Comparison of ENCODE assay signal across 14 cellular contexts in genomic region chr12:68267892-68268396, GRCh38. TPM values are rescaled to one million over a fixed set of nuclear protein-coding genes. Genes with fewer than 3 reads are reported as not detected.
DNase-seq lines count a peak whose midpoint lies in the region; ATAC-seq, FAIRE-seq and TF ChIP-seq lines count a peak whose summit lies in the region.
"Had no signal": no experiment of that assay in that cellular context is flagged by ENCODE, and none has a peak within 500 bp of the region (broad histone marks: within the 10 kb centered on the region; RNA-seq: fewer than 3 reads in every experiment).

No MANE protein-coding gene starts in this region.

- no peaks in the 10 kb centered on the region for H3K36me3 ChIP-seq in mucosa of descending colon (ENCODE audit: low read depth)
- H3K36me3 ChIP-seq: pancreas had no signal

- H3K36me3 Mint-ChIP-seq in H9 (ENCODE audit: insufficient read depth in 1 of 3, low read depth in 3 of 3) (no peaks in the 10 kb centered on the region), immature natural killer cell (peaks cover 0 to 8% (median 0%) of the 10 kb centered on the region in 3 donors)
- peaks cover 11% of the 10 kb centered on the region for H3K36me3 Mint-ChIP-seq in activated T-helper 1 cell treated with anti-CD3 and anti-CD28 coated beads, Interleukin-12 subunit alpha, Interleukin-12 subunit beta, Interleukin-2, Interleukin-4 antibody, amounts not matched to agents 30 ng/mL and 10 ng/mL and 1 ng/mL, durations not matched to agents 14 hours and 24 hours and 36 hours (ENCODE audit: low read depth)
- H3K36me3 Mint-ChIP-seq: CD4-positive, CD25-positive, alpha-beta regulatory T cell had no signal

- no CpG with 5 or more reads among the region's 6 CpGs for WGBS in H9 (ENCODE audit: extremely low coverage, insufficient read length, low lambda C conversion rate)

- H2BK12ac ChIP-seq in H9 (ENCODE audit: insufficient read length, low read depth, low read length): no peak overlapping the region

- ATAC-seq in mucosa of descending colon: no peak
- ATAC-seq: pancreas had no signal

- H3K4me3 Mint-ChIP-seq in H9 (no peak overlapping the region), immature natural killer cell (no peak overlapping the region)
- H3K4me3 Mint-ChIP-seq in activated T-helper 1 cell treated with anti-CD3 and anti-CD28 coated beads, Interleukin-12 subunit alpha, Interleukin-12 subunit beta, Interleukin-2, Interleukin-4 antibody, amounts not matched to agents 30 ng/mL and 10 ng/mL and 1 ng/mL, durations not matched to agents 14 hours and 24 hours and 36 hours: peak overlapping the region; percentile 51
- H3K4me3 Mint-ChIP-seq: CD4-positive, CD25-positive, alpha-beta regulatory T cell had no signal

- H3K79me1 ChIP-seq in H9 (ENCODE audit: insufficient read depth, low read depth, low read length, poor library complexity, severe bottlenecking): no peaks in the 10 kb centered on the region

- H3K27ac Mint-ChIP-seq in H9 (no peak overlapping the region), immature natural killer cell (no peak overlapping the region)
- peak overlapping the region; percentile 84 for H3K27ac Mint-ChIP-seq in activated T-helper 1 cell treated with anti-CD3 and anti-CD28 coated beads, Interleukin-12 subunit alpha, Interleukin-12 subunit beta, Interleukin-2, Interleukin-4 antibody, amounts not matched to agents 30 ng/mL and 10 ng/mL and 1 ng/mL, durations not matched to agents 14 hours and 24 hours and 36 hours
- H3K27ac Mint-ChIP-seq: CD4-positive, CD25-positive, alpha-beta regulatory T cell had no signal

- no peak overlapping the region for H3K18ac ChIP-seq in H9 (ENCODE audit: insufficient read length, low read depth, low read length)

- no peak overlapping the region for H3K4me3 ChIP-seq in mucosa of descending colon
- H3K4me3 ChIP-seq: pancreas had no signal

- no peaks in the 10 kb centered on the region for H3K27me3 ChIP-seq in H9 (ENCODE audit: insufficient read depth, low read length)
- H3K27me3 ChIP-seq: pancreas had no signal

- no peak overlapping the region for H2BK20ac ChIP-seq in H9 (ENCODE audit: low read depth, low read length, poor library complexity, severe bottlenecking)

- H3K4me2 ChIP-seq in H9 (ENCODE audit: insufficient read depth, insufficient read length, low read length): no peak overlapping the region

- TF ChIP-seq CTCF in H9 (conservative IDR thresholded peaks at IDR 0.05) (no peak), mucosa of descending colon (IDR thresholded peaks at IDR 0.05) (no peak)

- H2BK5ac ChIP-seq in H9 (ENCODE audit: insufficient read length, low read length): no peak overlapping the region

- H3K79me2 ChIP-seq in H9 (ENCODE audit: insufficient read depth, low read length): no peaks in the 10 kb centered on the region

- H4K20me1 ChIP-seq in H9 (ENCODE audit: control insufficient read depth, insufficient read depth, insufficient read length): no peaks in the 10 kb centered on the region

- no peak overlapping the region for H3K14ac ChIP-seq in H9 (ENCODE audit: insufficient read depth, low read length)

- H3K9me3 ChIP-seq in H9 (ENCODE audit: control insufficient read depth, low read depth, low read length) (no peaks in the 10 kb centered on the region), mucosa of descending colon (no peaks in the 10 kb centered on the region)
- H3K9me3 ChIP-seq: pancreas had no signal

- H2BK15ac ChIP-seq in H9 (ENCODE audit: low read depth, low read length): no peak overlapping the region

- H3K27me3 Mint-ChIP-seq in H9 (ENCODE audit: low read depth) (no peaks in the 10 kb centered on the region; the same call in 1 of the 2 replicates), immature natural killer cell (ENCODE audit: low read depth in 3 of 3) (peaks cover 3 to 5% (median 4%) of the 10 kb centered on the region in 3 donors)
- H3K27me3 Mint-ChIP-seq in activated T-helper 1 cell treated with anti-CD3 and anti-CD28 coated beads, Interleukin-12 subunit alpha, Interleukin-12 subunit beta, Interleukin-2, Interleukin-4 antibody, amounts not matched to agents 30 ng/mL and 10 ng/mL and 1 ng/mL, durations not matched to agents 14 hours and 24 hours and 36 hours (ENCODE audit: insufficient read depth): peaks cover 4% of the 10 kb centered on the region
- H3K27me3 Mint-ChIP-seq: CD4-positive, CD25-positive, alpha-beta regulatory T cell had no signal

- no peak overlapping the region for H4K91ac ChIP-seq in H9 (ENCODE audit: insufficient read length, low read depth, low read length)

- no peak for FAIRE-seq in HTR-8/SVneo (lab: Jason Lieb, UNC)
- FAIRE-seq: pancreas had no signal

- H4K5ac ChIP-seq in H9 (ENCODE audit: insufficient read length, low read depth, low read length): no peak overlapping the region

- H4K8ac ChIP-seq in H9 (replicated peaks; ENCODE audit: insufficient read length, low read depth, low read length): no peak overlapping the region

- H3K4ac ChIP-seq in H9 (ENCODE audit: low read depth, low read length): no peak overlapping the region

- H3K27ac ChIP-seq in H9 (ENCODE audit: insufficient read length, low read depth, low read length): no peak overlapping the region
- H3K27ac ChIP-seq: pancreas had no signal

- no peak overlapping the region for H3T11ph ChIP-seq in H9 (ENCODE audit: low read length)

- intact Hi-C loops in activated T-helper 1 cell treated with anti-CD3 and anti-CD28 coated beads, Interleukin-12 subunit alpha, Interleukin-12 subunit beta, Interleukin-2, Interleukin-4 antibody, amounts not matched to agents 30 ng/mL and 10 ng/mL and 1 ng/mL, durations not matched to agents 14 hours and 24 hours and 36 hours (cut with micrococcal nuclease): loop anchor here (1.0 to 2.0 kb wide), 3 partner anchors 9 to 147 kb away; no protein-coding TSS in a partner anchor
- intact Hi-C loops in mucosa of descending colon (cut with DNase I, micrococcal nuclease): no loop called here

- DNase-seq in AG08395 (ENCODE audit: low spot score) (peak; percentile 67), H9 (no peak), fibroblast of the conjunctiva (ENCODE audit: low read depth) (peak; percentile 83), HTR-8/SVneo (ENCODE audit: insufficient read length, low spot score) (no peak), mucosa of descending colon (no peak), immature natural killer cell (no peak), T-helper 9 cell (no peak)
- DNase-seq in activated T-helper 1 cell treated with anti-CD3 and anti-CD28 coated beads, Interleukin-12 subunit alpha, Interleukin-12 subunit beta, Interleukin-2, Interleukin-4 antibody, amounts not matched to agents 30 ng/mL and 10 ng/mL and 1 ng/mL, durations not matched to agents 14 hours and 24 hours and 36 hours (ENCODE audit: low spot score): peak; percentile 24
- DNase-seq: CD4-positive, CD25-positive, alpha-beta regulatory T cell; central memory CD4-positive, alpha-beta T cell; NCI-H1436; NCI-H524 treated with DMSO at 0.1 percent for 48 hours; pancreas; SHP77 treated with DMSO at 0.1 percent for 48 hours had no signal

- H3K9me3 Mint-ChIP-seq in H9: no peaks in the 10 kb centered on the region
- H3K9me3 Mint-ChIP-seq in activated T-helper 1 cell treated with anti-CD3 and anti-CD28 coated beads, Interleukin-12 subunit alpha, Interleukin-12 subunit beta, Interleukin-2, Interleukin-4 antibody, amounts not matched to agents 30 ng/mL and 10 ng/mL and 1 ng/mL, durations not matched to agents 14 hours and 24 hours and 36 hours: peaks cover 3% of the 10 kb centered on the region
- H3K9me3 Mint-ChIP-seq in immature natural killer cell: no peaks in the 10 kb centered on the region
- H3K9me3 Mint-ChIP-seq: CD4-positive, CD25-positive, alpha-beta regulatory T cell had no signal

- H3K4me1 Mint-ChIP-seq in H9 (no peaks in the 10 kb centered on the region; a peak in 1 of 4 replicates), immature natural killer cell (no peaks in the 10 kb centered on the region)
- peaks cover 71% of the 10 kb centered on the region for H3K4me1 Mint-ChIP-seq in activated T-helper 1 cell treated with anti-CD3 and anti-CD28 coated beads, Interleukin-12 subunit alpha, Interleukin-12 subunit beta, Interleukin-2, Interleukin-4 antibody, amounts not matched to agents 30 ng/mL and 10 ng/mL and 1 ng/mL, durations not matched to agents 14 hours and 24 hours and 36 hours (ENCODE audit: low read depth)
- H3K4me1 Mint-ChIP-seq: CD4-positive, CD25-positive, alpha-beta regulatory T cell had no signal

- no peaks in the 10 kb centered on the region for H3K23me2 ChIP-seq in H9 (ENCODE audit: insufficient read length, low read depth, low read length, poor library complexity, severe bottlenecking)

- no peak overlapping the region for H3K23ac ChIP-seq in H9 (ENCODE audit: insufficient read length, low read depth, low read length)

- H3K56ac ChIP-seq in H9 (ENCODE audit: insufficient read length, low read depth, low read length): no peak overlapping the region

- peak overlapping the region; percentile 14 for H2AFZ ChIP-seq in H9 (ENCODE audit: low read length)

- no peak overlapping the region for H3K9ac ChIP-seq in H9 (ENCODE audit: extremely low read depth, insufficient read length, low read length)

- H3K4me1 ChIP-seq in H9 (ENCODE audit: insufficient read depth, low read length) (no peaks in the 10 kb centered on the region), mucosa of descending colon (ENCODE audit: low read depth) (no peaks in the 10 kb centered on the region)
- H3K4me1 ChIP-seq: pancreas had no signal

- no peak overlapping the region for H2AK5ac ChIP-seq in H9 (ENCODE audit: insufficient read length, low read length)

- no peak overlapping the region for H2BK120ac ChIP-seq in H9 (ENCODE audit: low read depth, low read length, poor library complexity, severe bottlenecking)

RNA-seq across cellular contexts. Expression of gene IL22, which starts 14.5 kb away (rescaled TPM):
- total RNA-seq in H9 (2021) (not detected in 2 replicates), mucosa of descending colon (not detected)
- total RNA-seq in activated T-helper 1 cell treated with anti-CD3 and anti-CD28 coated beads, Interleukin-12 subunit alpha, Interleukin-12 subunit beta, Interleukin-2, Interleukin-4 antibody, amounts not matched to agents 30 ng/mL and 10 ng/mL and 1 ng/mL, durations not matched to agents 14 hours and 24 hours and 36 hours: 3.4 TPM in 2 replicates
- not detected for polyA plus RNA-seq in immature natural killer cell
- total RNA-seq: CD4-positive, CD25-positive, alpha-beta regulatory T cell; pancreas had no signal
- polyA plus RNA-seq: CD4-positive, CD25-positive, alpha-beta regulatory T cell; pancreas had no signal

RNA-seq across cellular contexts. Expression of gene IL26, which starts 42.3 kb away (rescaled TPM):
- total RNA-seq in H9 (2021) (not detected in 2 replicates), mucosa of descending colon (not detected)
- 6.9 and 8.1 TPM in 2 replicates for total RNA-seq in activated T-helper 1 cell treated with anti-CD3 and anti-CD28 coated beads, Interleukin-12 subunit alpha, Interleukin-12 subunit beta, Interleukin-2, Interleukin-4 antibody, amounts not matched to agents 30 ng/mL and 10 ng/mL and 1 ng/mL, durations not matched to agents 14 hours and 24 hours and 36 hours
- polyA plus RNA-seq in immature natural killer cell: not detected
- total RNA-seq: CD4-positive, CD25-positive, alpha-beta regulatory T cell; pancreas had no signal
- polyA plus RNA-seq: pancreas had no signal

Comparison
In these comparisons a context has a peak if more than half of its experiments do, and no peak if none do; other contexts are left out.
1. DNase-seq: peak in AG08395 (single experiment), activated T-helper 1 cell treated with anti-CD3 and anti-CD28 coated beads, Interleukin-12 subunit alpha, Interleukin-12 subunit beta, Interleukin-2, Interleukin-4 antibody, amounts not matched to agents 30 ng/mL and 10 ng/mL and 1 ng/mL, durations not matched to agents 14 hours and 24 hours and 36 hours (single experiment) and fibroblast of the conjunctiva (single experiment); none in H9 (single experiment), HTR-8/SVneo (single experiment), mucosa of descending colon (0 of 3), immature natural killer cell (0 of 3) and T-helper 9 cell (single experiment).